Comparison of ENCODE assay signal across 5 cellular contexts in genomic region chr17:41810659-41811548, GRCh38. TPM values are rescaled to one million over a fixed set of nuclear protein-coding genes. Genes with fewer than 3 reads are reported as not detected.
DNase-seq lines count a peak whose midpoint lies in the region; TF ChIP-seq lines count a peak whose summit lies in the region.

No MANE protein-coding gene starts in this region.

- TF ChIP-seq POLR2A in ovary (IDR thresholded peaks at IDR 0.05): no peak

- no peaks in the 10 kb centered on the region for H3K9me3 Mint-ChIP-seq in IgD-negative memory B cell

- TF ChIP-seq CTCF in choroid plexus epithelial cell (conservative IDR thresholded peaks at IDR 0.05; ENCODE audit: low read depth, low read length) (no peak), ovary (IDR thresholded peaks at IDR 0.05) (no peak), GM13976 (IDR thresholded peaks at IDR 0.05; ENCODE audit: borderline replicate concordance, control extremely low read depth, extremely low read depth, insufficient read depth, missing control alignments) (no peak)

- no peak for DNase-seq in choroid plexus epithelial cell (ENCODE audit: low read depth)
- peak in 3 of 5 donors; percentile 33 to 53 (median 48) for DNase-seq in ovary
- no peak for DNase-seq in GM13976 (ENCODE audit: low spot score)
- no peak for DNase-seq in A172 (ENCODE audit: low spot score)

- peak overlapping the region; percentile 81 to 88 (median 85) for H3K4me3 Mint-ChIP-seq in IgD-negative memory B cell

- no peaks in the 10 kb centered on the region for H3K36me3 Mint-ChIP-seq in IgD-negative memory B cell

- peaks cover 7% of the 10 kb centered on the region for H3K27me3 Mint-ChIP-seq in IgD-negative memory B cell

- H3K9me3 ChIP-seq in ovary: no peaks in the 10 kb centered on the region

- H3K27ac ChIP-seq in ovary: peak overlapping the region in 1 of 2 donors; percentile 67

- 17 to 44% (median 19%) methylated on average over 21 to 58 of the region's 58 CpGs for WGBS in ovary, 3 donors

- H3K4me1 ChIP-seq in ovary (ENCODE audit: insufficient read depth): peaks cover 8% of the 10 kb centered on the region

- TF ChIP-seq EP300 in ovary (IDR thresholded peaks at IDR 0.05): no peak

- H3K4me1 Mint-ChIP-seq in IgD-negative memory B cell: peaks cover 0 to 11% (median 11%) of the 10 kb centered on the region in 3 donors

- intact Hi-C loops in ovary (cut with DNase I): no loop called here

- no peaks in the 10 kb centered on the region for H3K36me3 ChIP-seq in ovary

- peak overlapping the region in 2 of 3 donors; percentile 14 to 74 for H3K27ac Mint-ChIP-seq in IgD-negative memory B cell

- no peaks in the 10 kb centered on the region for H3K27me3 ChIP-seq in ovary

- in situ Hi-C loops in GM13976 (cut with MboI; ENCODE audit: low sequenced_read_pairs, unreplicated experiment): no loop called here

- H3K4me3 ChIP-seq in choroid plexus epithelial cell (ENCODE audit: low read depth, low read length): peak overlapping the region; percentile 83
- peak overlapping the region; percentile 86 for H3K4me3 ChIP-seq in ovary

RNA-seq across cellular contexts. Expression of gene P3H4, which starts 0.8 kb away (rescaled TPM):
- polyA plus RNA-seq in IgD-negative memory B cell: 1.5 TPM
- total RNA-seq in ovary: 10 to 100 TPM; 13.2 to 22.1 (median 16.3) TPM
- 10 to 100 TPM in 1 of 2 donors, 1 to 10 TPM in 1; 7.7 to 10.6 TPM for polyA plus RNA-seq in ovary
- 66.5 and 71.6 TPM in 2 replicates for total RNA-seq in A172 (2014; rRNA removed; shearing (Covaris generic))

RNA-seq across cellular contexts. Expression of gene FKBP10, which starts 1.9 kb away (rescaled TPM):
- polyA plus RNA-seq in IgD-negative memory B cell: not detected
- 100 to 1,000 TPM in 2 of 7 donors, 10 to 100 TPM in 5; 37.1 to 106 (median 82.5) TPM for total RNA-seq in ovary
- polyA plus RNA-seq in ovary: 10 to 100 TPM; 76.2 to 80.0 TPM
- total RNA-seq in A172 (2014; rRNA removed; shearing (Covaris generic)): 131 and 139 TPM in 2 replicates

RNA-seq across cellular contexts. Expression of gene JUP, which starts 24.4 kb away (rescaled TPM):
- polyA plus RNA-seq in IgD-negative memory B cell: 72.0 TPM
- total RNA-seq in ovary: 100 to 1,000 TPM in 1 of 7 donors, 10 to 100 TPM in 6; 30.3 to 153 (median 52.6) TPM
- 10 to 100 TPM in 1 of 2 donors, 1 to 10 TPM in 1; 7.0 to 59.3 TPM for polyA plus RNA-seq in ovary
- 64.6 and 78.6 TPM in 2 replicates for total RNA-seq in A172 (2014; rRNA removed; shearing (Covaris generic))

RNA-seq across cellular contexts. Expression of gene NT5C3B, which starts 25.1 kb away (rescaled TPM):
- polyA plus RNA-seq in IgD-negative memory B cell (50.1 TPM), ovary (100 to 1,000 TPM in 1 of 2 donors, 10 to 100 TPM in 1; 71.0 to 106 TPM)
- total RNA-seq in ovary: 10 to 100 TPM; 34.5 to 65.4 (median 48.8) TPM
- total RNA-seq in A172 (2014; rRNA removed; shearing (Covaris generic)): 101 TPM in 2 replicates

RNA-seq across cellular contexts. Expression of gene KLHL10, which starts 26.7 kb away (rescaled TPM):
- polyA plus RNA-seq in IgD-negative memory B cell (0.16 TPM), ovary (under 1 TPM; 0.21 to 0.57 TPM)
- under 1 TPM; 0.13 to 0.60 (median 0.23) TPM for total RNA-seq in ovary
- not detected in 2 replicates for total RNA-seq in A172 (2014; rRNA removed; shearing (Covaris generic))

Comparison
In these comparisons a context has a peak if more than half of its experiments do, and no peak if none do; other contexts are left out.
1. DNase-seq: peak in ovary (3 of 5); none in choroid plexus epithelial cell (single experiment), GM13976 (single experiment) and A172 (single experiment).